21 cellular contexts compared by ENCODE assay signal in genomic region chr1:89737985-89738510, GRCh38.
A peak's percentile ranks its signal among the peaks of the same experiment; 100 is the strongest.
DNase-seq lines count a peak whose midpoint lies in the region; ATAC-seq and TF ChIP-seq lines count a peak whose summit lies in the region.
"Had no signal": no experiment of that assay in that cellular context is flagged by ENCODE, and none has a peak within 500 bp of the region (broad histone marks: within the 10 kb centered on the region; RNA-seq: fewer than 3 reads in every experiment).

No MANE protein-coding gene starts in this region.

- peaks cover 48% of the 10 kb centered on the region for H3K4me1 Mint-ChIP-seq in activated CD4-positive, alpha-beta T cell treated with anti-CD3 and anti-CD28 coated beads, Interleukin-2, amount 10 ng/mL, durations not matched to agents 24 days and 14 days
- H3K4me1 Mint-ChIP-seq in activated naive CD8-positive, alpha-beta T cell treated with anti-CD3 and anti-CD28 coated beads for 36 hours = peaks cover 55% of the 10 kb centered on the region
- H3K4me1 Mint-ChIP-seq in natural killer cell = peaks cover 34 to 41% of the 10 kb centered on the region in 2 donors

- no peak for TF ChIP-seq CTCF in natural killer cell (IDR thresholded peaks at IDR 0.05)
- TF ChIP-seq CTCF in PC-9 (conservative IDR thresholded peaks at IDR 0.05) = no peak
- no peak for TF ChIP-seq CTCF in sigmoid colon (IDR thresholded peaks at IDR 0.05)

- no peak for TF ChIP-seq EP300 in sigmoid colon (IDR thresholded peaks at IDR 0.05)

- DNase-seq in activated CD4-positive, alpha-beta T cell treated with anti-CD3 and anti-CD28 coated beads, Interleukin-2, amount 10 ng/mL, durations not matched to agents 24 days and 14 days = no peak
- DNase-seq in activated CD4-positive, alpha-beta T cell treated with anti-CD3 and anti-CD28 coated beads, Interleukin-2, amount 50 U/mL, for 4 hours = no peak
- DNase-seq in ELR (ENCODE audit: low read depth) = peak; percentile 57
- DNase-seq in activated naive CD8-positive, alpha-beta T cell treated with anti-CD3 and anti-CD28 coated beads for 36 hours = no peak
- no peak for DNase-seq in natural killer cell
- DNase-seq in stimulated activated CD4-positive, alpha-beta T cell treated with anti-CD3 and anti-CD28 coated beads, Interleukin-15, amount 100 ng/mL, for 24 hours = no peak
- no peak for DNase-seq in PC-9
- no peak for DNase-seq in sigmoid colon
- DNase-seq: activated CD4-positive, alpha-beta T cell treated with anti-CD3 and anti-CD28 coated beads for 1 hour; activated CD8-positive, alpha-beta memory T cell treated with anti-CD3 and anti-CD28 coated beads, Interleukin-2, amount 10 ng/mL, durations not matched to agents 7 days and 5 days; DMS153; effector CD4-positive, alpha-beta T cell; left colon; posterior cingulate gyrus; right cardiac atrium; RPMI8226; stimulated activated CD4-positive, alpha-beta T cell treated with anti-CD3 and anti-CD28 coated beads, Interleukin-4, amount 100 ng/mL, for 24 hours; T-cell had no signal

- H3K27ac ChIP-seq in PC-9 (no peak overlapping the region), sigmoid colon (no peak overlapping the region)
- H3K27ac ChIP-seq: thoracic aorta, vagina had no signal

- H3K36me3 ChIP-seq in PC-9 (ENCODE audit: low read depth) (no peaks in the 10 kb centered on the region), sigmoid colon (no peaks in the 10 kb centered on the region)
- H3K36me3 ChIP-seq: thoracic aorta, vagina had no signal

- H3K79me2 ChIP-seq in PC-9 (ENCODE audit: low read depth) = no peaks in the 10 kb centered on the region

- H3K9me3 ChIP-seq in PC-9 (ENCODE audit: insufficient read depth, low read depth) = no peaks in the 10 kb centered on the region
- H3K9me3 ChIP-seq in sigmoid colon = no peaks in the 10 kb centered on the region
- H3K9me3 ChIP-seq: thoracic aorta, vagina had no signal

- BruUV-seq in PC-9 (replicated peaks; lab: Mats Ljungman, UMichigan) = no TSS peak

- no peak overlapping the region for H2AFZ ChIP-seq in PC-9

- H3K4me2 ChIP-seq in PC-9 = no peak overlapping the region

- H3K4me3 ChIP-seq in PC-9 (no peak overlapping the region), sigmoid colon (no peak overlapping the region)
- H3K4me3 ChIP-seq: thoracic aorta, vagina had no signal

- H3K4me3 Mint-ChIP-seq in activated CD4-positive, alpha-beta T cell treated with anti-CD3 and anti-CD28 coated beads, Interleukin-2, amount 10 ng/mL, durations not matched to agents 24 days and 14 days = peak overlapping the region; percentile 48
- no peak overlapping the region for H3K4me3 Mint-ChIP-seq in activated naive CD8-positive, alpha-beta T cell treated with anti-CD3 and anti-CD28 coated beads for 36 hours
- no peak overlapping the region for H3K4me3 Mint-ChIP-seq in natural killer cell
- H3K4me3 Mint-ChIP-seq: stimulated activated memory B cell treated with anti-CD40 and anti-IgM and Interleukin-4, amounts not matched to agents 10 μg/mL and 1 μg/mL and 100 μg/mL, for 72 hours; T-cell had no signal

- no peaks in the 10 kb centered on the region for H3K9me2 ChIP-seq in PC-9 (ENCODE audit: insufficient read depth)

- ATAC-seq in natural killer cell = peak in 1 of 3 donors; percentile 14
- ATAC-seq: left colon, T-cell had no signal

- H3K36me3 Mint-ChIP-seq in activated CD4-positive, alpha-beta T cell treated with anti-CD3 and anti-CD28 coated beads, Interleukin-2, amount 10 ng/mL, durations not matched to agents 24 days and 14 days (ENCODE audit: low read depth) = peaks cover 23% of the 10 kb centered on the region
- H3K36me3 Mint-ChIP-seq in activated naive CD8-positive, alpha-beta T cell treated with anti-CD3 and anti-CD28 coated beads for 36 hours = peaks cover 20% of the 10 kb centered on the region
- no peaks in the 10 kb centered on the region for H3K36me3 Mint-ChIP-seq in natural killer cell
- H3K36me3 Mint-ChIP-seq: stimulated activated memory B cell treated with anti-CD40 and anti-IgM and Interleukin-4, amounts not matched to agents 10 μg/mL and 1 μg/mL and 100 μg/mL, for 72 hours; T-cell had no signal

- POLR2A ChIA-PET in PC-9 (lab: Charles Lee; ENCODE audit: unreplicated experiment) = no interaction called here

- intact Hi-C loops in activated CD4-positive, alpha-beta T cell treated with anti-CD3 and anti-CD28 coated beads, Interleukin-2, amount 10 ng/mL, durations not matched to agents 24 days and 14 days (cut with micrococcal nuclease) = loop anchor here (2.0 to 10.0 kb wide), 3 partner anchors 19 to 693 kb away; no protein-coding TSS in a partner anchor
- intact Hi-C loops in natural killer cell (cut with micrococcal nuclease) (no loop called here), PC-9 (cut with micrococcal nuclease; ENCODE audit: unreplicated experiment) (no loop called here), sigmoid colon (cut with DNase I) (no loop called here)

- H3F3A ChIP-seq in PC-9 (ENCODE audit: insufficient read depth, low read depth) = no peaks in the 10 kb centered on the region

- no peaks in the 10 kb centered on the region for H3K27me3 ChIP-seq in PC-9 (ENCODE audit: insufficient read depth, low read depth)
- no peaks in the 10 kb centered on the region for H3K27me3 ChIP-seq in sigmoid colon
- H3K27me3 ChIP-seq: vagina had no signal

- H3K27me3 Mint-ChIP-seq in activated CD4-positive, alpha-beta T cell treated with anti-CD3 and anti-CD28 coated beads, Interleukin-2, amount 10 ng/mL, durations not matched to agents 24 days and 14 days = no peaks in the 10 kb centered on the region
- H3K27me3 Mint-ChIP-seq in activated naive CD8-positive, alpha-beta T cell treated with anti-CD3 and anti-CD28 coated beads for 36 hours = no peaks in the 10 kb centered on the region
- no peaks in the 10 kb centered on the region for H3K27me3 Mint-ChIP-seq in natural killer cell (ENCODE audit: low read depth in 2 of 2)
- H3K27me3 Mint-ChIP-seq: activated CD8-positive, alpha-beta memory T cell treated with anti-CD3 and anti-CD28 coated beads, Interleukin-2, amount 10 ng/mL, durations not matched to agents 7 days and 5 days; stimulated activated memory B cell treated with anti-CD40 and anti-IgM and Interleukin-4, amounts not matched to agents 10 μg/mL and 1 μg/mL and 100 μg/mL, for 72 hours; T-cell had no signal

- 79 to 91% methylated on average over 10 of the region's 10 CpGs for WGBS in sigmoid colon, 2 donors

- TF ChIP-seq POLR2A in sigmoid colon (IDR thresholded peaks at IDR 0.05) = no peak

- CTCF ChIA-PET in PC-9 (lab: Charles Lee) = no interaction called here

- peaks cover 4% of the 10 kb centered on the region for H3K9me3 Mint-ChIP-seq in activated CD4-positive, alpha-beta T cell treated with anti-CD3 and anti-CD28 coated beads, Interleukin-2, amount 10 ng/mL, durations not matched to agents 24 days and 14 days
- peaks cover 3% of the 10 kb centered on the region for H3K9me3 Mint-ChIP-seq in activated naive CD8-positive, alpha-beta T cell treated with anti-CD3 and anti-CD28 coated beads for 36 hours
- no peaks in the 10 kb centered on the region for H3K9me3 Mint-ChIP-seq in natural killer cell
- H3K9me3 Mint-ChIP-seq: stimulated activated memory B cell treated with anti-CD40 and anti-IgM and Interleukin-4, amounts not matched to agents 10 μg/mL and 1 μg/mL and 100 μg/mL, for 72 hours had no signal

- H4K20me1 ChIP-seq in PC-9 (ENCODE audit: insufficient read depth) = no peaks in the 10 kb centered on the region

- peak overlapping the region; percentile 67 for H3K27ac Mint-ChIP-seq in activated CD4-positive, alpha-beta T cell treated with anti-CD3 and anti-CD28 coated beads, Interleukin-2, amount 10 ng/mL, durations not matched to agents 24 days and 14 days
- peak overlapping the region; percentile 64 for H3K27ac Mint-ChIP-seq in activated naive CD8-positive, alpha-beta T cell treated with anti-CD3 and anti-CD28 coated beads for 36 hours
- H3K27ac Mint-ChIP-seq in natural killer cell = peak overlapping the region; percentile 10 to 50

- H3K4me1 ChIP-seq in PC-9 (replicated peaks; ENCODE audit: insufficient read depth) = no peaks in the 10 kb centered on the region
- peaks cover 0 to 15% (median 0%) of the 10 kb centered on the region in 4 donors for H3K4me1 ChIP-seq in sigmoid colon
- H3K4me1 ChIP-seq: vagina had no signal
